Comparison of ENCODE assay signal across 18 cellular contexts in the genomic region with DNA sequence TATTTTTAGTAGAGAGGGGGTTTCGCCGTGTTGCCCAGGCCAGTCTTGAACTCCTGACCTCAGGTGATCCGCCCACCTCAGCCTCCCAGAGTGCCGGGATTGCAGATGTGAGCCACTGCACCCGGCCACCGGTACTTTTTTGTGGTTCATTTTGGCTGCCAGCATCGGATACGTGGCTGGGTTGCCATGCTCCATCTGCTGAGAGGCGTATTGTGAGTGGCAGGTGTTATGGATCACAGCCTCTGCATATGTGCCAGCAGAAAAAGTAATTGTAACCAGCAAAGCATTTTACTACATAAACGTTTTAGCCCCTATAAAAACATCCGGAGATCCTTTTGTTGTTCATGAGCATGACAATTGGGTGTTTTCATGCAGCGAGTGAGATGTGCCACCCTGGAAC. TPM values are rescaled to one million over a fixed set of nuclear protein-coding genes. Genes with fewer than 3 reads are reported as not detected.
DNase-seq lines count a peak whose midpoint lies in the region; ATAC-seq, FAIRE-seq and TF ChIP-seq lines count a peak whose summit lies in the region.
"Had no signal": no experiment of that assay in that cellular context is flagged by ENCODE, and none has a peak within 500 bp of the region (broad histone marks: within the 10 kb centered on the region; RNA-seq: fewer than 3 reads in every experiment).

No MANE protein-coding gene starts in this region.

- H3K9me3 ChIP-seq in A673 (ENCODE audit: low read depth, low read length, poor library complexity, severe bottlenecking): no peaks in the 10 kb centered on the region
- H3K9me3 ChIP-seq: ascending aorta, gastrocnemius medialis had no signal

- DNase-seq in A673 (ENCODE audit: low spot score) (peak; percentile 50), DMS79 (lab: John Stamatoyannopoulos, UW) (peak; percentile 32), RCC 7860 (ENCODE audit: low spot score) (peak; percentile 55), left kidney (ENCODE audit: low read depth, low spot score) (peak; percentile 66), T1000 (lab: John Stamatoyannopoulos, UW) (no peak), NCI-H2171 (lab: John Stamatoyannopoulos, UW) (no peak)
- no peak for DNase-seq in activated CD4-positive, alpha-beta memory T cell treated with anti-CD3 and anti-CD28 coated beads for 36 hours
- DNase-seq: activated gamma-delta T cell treated with Interleukin-2 at 50 U/mL for 16 hours; CD4-positive, CD25-positive, alpha-beta regulatory T cell; DMS53; gastrocnemius medialis; HCEC 1CT; Karpas-422; NCI-H1048; NCI-H2029; NCI-H510A had no signal

- H3K4me1 Mint-ChIP-seq in activated CD4-positive, alpha-beta memory T cell treated with anti-CD3 and anti-CD28 coated beads for 36 hours (ENCODE audit: low read depth): peaks cover 71% of the 10 kb centered on the region

- peaks cover 5% of the 10 kb centered on the region for H3K36me3 ChIP-seq in A673 (ENCODE audit: insufficient read depth, low read length, poor library complexity, severe bottlenecking)
- H3K36me3 ChIP-seq: ascending aorta, gastrocnemius medialis had no signal

- BruUV-seq in A673 (replicated peaks; lab: Mats Ljungman, UMichigan): no TSS peak

- CTCF ChIA-PET in A673 (lab: Charles Lee): no interaction called here
- CTCF ChIA-PET in activated CD4-positive, alpha-beta memory T cell treated with anti-CD3 and anti-CD28 coated beads for 36 hours (lab: Charles Lee): no interaction called here

- no peaks in the 10 kb centered on the region for H3K27me3 Mint-ChIP-seq in activated CD4-positive, alpha-beta memory T cell treated with anti-CD3 and anti-CD28 coated beads for 36 hours
- H3K27me3 Mint-ChIP-seq: CD4-positive, CD25-positive, alpha-beta regulatory T cell had no signal

- no peaks in the 10 kb centered on the region for H3K9me3 Mint-ChIP-seq in activated CD4-positive, alpha-beta memory T cell treated with anti-CD3 and anti-CD28 coated beads for 36 hours
- H3K9me3 Mint-ChIP-seq: CD4-positive, CD25-positive, alpha-beta regulatory T cell had no signal

- no peak for ATAC-seq in HG03097 (IDR thresholded peaks at IDR 0.05; ENCODE audit: low FRiP score, unreplicated experiment)
- ATAC-seq: gastrocnemius medialis had no signal

- H3K4me3 Mint-ChIP-seq in activated CD4-positive, alpha-beta memory T cell treated with anti-CD3 and anti-CD28 coated beads for 36 hours: no peak overlapping the region

- POLR2A ChIA-PET in A673 (lab: Charles Lee; ENCODE audit: low non-redundant PET): no interaction called here
- POLR2A ChIA-PET in activated CD4-positive, alpha-beta memory T cell treated with anti-CD3 and anti-CD28 coated beads for 36 hours (lab: Charles Lee): no interaction called here

- H3K27ac Mint-ChIP-seq in activated CD4-positive, alpha-beta memory T cell treated with anti-CD3 and anti-CD28 coated beads for 36 hours: no peak overlapping the region

- FAIRE-seq in RCC 7860 (lab: Jason Lieb, UNC): no peak

- intact Hi-C loops in A673 (cut with micrococcal nuclease; ENCODE audit: unreplicated experiment): loop anchor here (5.0 kb wide), 1 partner anchor 48 kb away; no protein-coding TSS in a partner anchor
- intact Hi-C loops in activated CD4-positive, alpha-beta memory T cell treated with anti-CD3 and anti-CD28 coated beads for 36 hours (cut with micrococcal nuclease): no loop called here

- peaks cover 58% of the 10 kb centered on the region for H3K4me1 ChIP-seq in A673 (ENCODE audit: insufficient read depth, low read length, poor library complexity, severe bottlenecking)

- no peak overlapping the region for H3K4me3 ChIP-seq in A673 (ENCODE audit: low read depth, low read length, poor library complexity, severe bottlenecking)
- H3K4me3 ChIP-seq: gastrocnemius medialis had no signal

- no peaks in the 10 kb centered on the region for H3K27me3 ChIP-seq in A673 (replicated peaks; ENCODE audit: insufficient read depth, low read depth, low read length, poor library complexity)
- H3K27me3 ChIP-seq: ascending aorta, gastrocnemius medialis had no signal

- TF ChIP-seq CTCF in A673 (conservative IDR thresholded peaks at IDR 0.05; ENCODE audit: low read depth, low read length): no peak

- H3K27ac ChIP-seq in A673 (ENCODE audit: low read depth, low read length, poor library complexity, severe bottlenecking): no peak overlapping the region

- H3K36me3 Mint-ChIP-seq in activated CD4-positive, alpha-beta memory T cell treated with anti-CD3 and anti-CD28 coated beads for 36 hours: peaks cover 8% of the 10 kb centered on the region

RNA-seq across cellular contexts. Expression of a gene that starts 7.1 kb away (rescaled TPM):
- total RNA-seq in A673 (2021): 43.8 and 46.2 TPM in 2 replicates
- total RNA-seq in activated CD4-positive, alpha-beta memory T cell treated with anti-CD3 and anti-CD28 coated beads for 36 hours: 10 to 100 TPM; 25.9 to 26.6 TPM

Comparison
In these comparisons a context has a peak if more than half of its experiments do, and no peak if none do; other contexts are left out.
1. DNase-seq: peak in A673 (single experiment), DMS79 (single experiment), RCC 7860 (single experiment) and left kidney (single experiment); none in activated CD4-positive, alpha-beta memory T cell treated with anti-CD3 and anti-CD28 coated beads for 36 hours (single experiment), T1000 (single experiment) and NCI-H2171 (single experiment).